ENCODE assay signal across 12 cellular contexts in genomic region chr9:105007143-105007542, GRCh38.
DNase-seq lines count a peak whose midpoint lies in the region; ATAC-seq and TF ChIP-seq lines count a peak whose summit lies in the region.
"Had no signal": no experiment of that assay in that cellular context is flagged by ENCODE, and none has a peak within 500 bp of the region (broad histone marks: within the 10 kb centered on the region; RNA-seq: fewer than 3 reads in every experiment).

No MANE protein-coding gene starts in this region.

- H3K4me3 ChIP-seq in BLaER1 treated with 17β-estradiol and CSF1 and Interleukin-3, amounts not matched to agents 10 nM and 100 nM, result peak overlapping the region in 4 of 10 experiments; percentile 1 to 46 (median 4); a peak in 3 of 20 replicates
- H3K4me3 ChIP-seq in NB4 (ENCODE audit: low read depth, low read length) (peak overlapping the region; percentile 29), colonic mucosa (no peak overlapping the region)
- no peak overlapping the region for H3K4me3 ChIP-seq in naive thymus-derived CD4-positive, alpha-beta T cell (ENCODE audit: low read length)
- H3K4me3 ChIP-seq: GM12878 had no signal

- H3K9me3 Mint-ChIP-seq in naive thymus-derived CD4-positive, alpha-beta T cell, result peaks cover 0 to 2% (median 0%) of the 10 kb centered on the region in 11 donors
- H3K9me3 Mint-ChIP-seq: activated naive CD4-positive, alpha-beta T cell treated with anti-CD3 and anti-CD28 coated beads, Interleukin-2, amount 50 U/mL, for 24 hours had no signal

- TF ChIP-seq CTCF in NB4 (IDR thresholded peaks at IDR 0.05; ENCODE audit: low read depth, low read length) (no peak), colonic mucosa (IDR thresholded peaks at IDR 0.05) (no peak)

- H3K4me3 Mint-ChIP-seq in naive thymus-derived CD4-positive, alpha-beta T cell, result no peak overlapping the region
- H3K4me3 Mint-ChIP-seq: activated naive CD4-positive, alpha-beta T cell treated with anti-CD3 and anti-CD28 coated beads, Interleukin-2, amount 50 U/mL, for 24 hours had no signal

- H3K4me2 ChIP-seq in BLaER1 treated with 17β-estradiol and CSF1 and Interleukin-3, amounts not matched to agents 10 nM and 100 nM, result peak overlapping the region; percentile 21 to 92 (median 79); a peak in 21 of 22 replicates
- H3K4me2 ChIP-seq: KMS-11 had no signal

- H3K4me1 ChIP-seq in BLaER1 treated with 17β-estradiol and CSF1 and Interleukin-3, amounts not matched to agents 10 nM and 100 nM, result peaks cover 0 to 92% (median 57%) of the 10 kb centered on the region in 10 experiments; a peak in 18 of 20 replicates
- peaks cover 4% of the 10 kb centered on the region for H3K4me1 ChIP-seq in colonic mucosa
- H3K4me1 ChIP-seq in naive thymus-derived CD4-positive, alpha-beta T cell (ENCODE audit: control insufficient read depth in 2 of 2, insufficient read depth in 2 of 2, low read length in 2 of 2), result no peaks in the 10 kb centered on the region
- H3K4me1 ChIP-seq: parathyroid adenoma had no signal

- peak; percentile 87 for ATAC-seq in naive thymus-derived CD4-positive, alpha-beta T cell
- ATAC-seq in HG03159 (IDR thresholded peaks at IDR 0.05; ENCODE audit: unreplicated experiment), result no peak
- ATAC-seq: GM12878 had no signal

- H3K27me3 Mint-ChIP-seq in naive thymus-derived CD4-positive, alpha-beta T cell, result peaks cover 0 to 9% (median 0%) of the 10 kb centered on the region in 5 donors
- H3K27me3 Mint-ChIP-seq: activated naive CD4-positive, alpha-beta T cell treated with anti-CD3 and anti-CD28 coated beads, Interleukin-2, amount 50 U/mL, for 24 hours had no signal

- TF ChIP-seq POLR2A in NB4 (IDR thresholded peaks at IDR 0.05; ENCODE audit: extremely low read depth, insufficient read length), result no peak

- H3K36me3 ChIP-seq in BLaER1 treated with 17β-estradiol and CSF1 and Interleukin-3, amounts not matched to agents 10 nM and 100 nM, result no peaks in the 10 kb centered on the region
- H3K36me3 ChIP-seq in colonic mucosa, result no peaks in the 10 kb centered on the region
- no peaks in the 10 kb centered on the region for H3K36me3 ChIP-seq in naive thymus-derived CD4-positive, alpha-beta T cell (ENCODE audit: control insufficient read depth in 2 of 3, insufficient read depth in 3 of 3, low read length in 3 of 3)

- H3K9me3 ChIP-seq in BLaER1 treated with 17β-estradiol and CSF1 and Interleukin-3, amounts not matched to agents 10 nM and 100 nM (replicated peaks in 1 of 11), result no peaks in the 10 kb centered on the region
- H3K9me3 ChIP-seq in colonic mucosa, result no peaks in the 10 kb centered on the region
- H3K9me3 ChIP-seq in naive thymus-derived CD4-positive, alpha-beta T cell (ENCODE audit: control insufficient read depth in 2 of 3, low read length in 3 of 3), result no peaks in the 10 kb centered on the region

- H3K27me3 ChIP-seq in BLaER1 treated with 17β-estradiol and CSF1 and Interleukin-3, amounts not matched to agents 10 nM and 100 nM, result no peaks in the 10 kb centered on the region
- no peaks in the 10 kb centered on the region for H3K27me3 ChIP-seq in colonic mucosa
- no peaks in the 10 kb centered on the region for H3K27me3 ChIP-seq in naive thymus-derived CD4-positive, alpha-beta T cell (ENCODE audit: control insufficient read depth in 2 of 2, insufficient read depth in 2 of 2, low read length in 2 of 2)

- peak overlapping the region; percentile 38 to 93 (median 82); a peak in 20 of 22 replicates for H3K9ac ChIP-seq in BLaER1 treated with 17β-estradiol and CSF1 and Interleukin-3, amounts not matched to agents 10 nM and 100 nM
- no peak overlapping the region for H3K9ac ChIP-seq in colonic mucosa (ENCODE audit: low read depth in 2 of 2, low read length in 2 of 2)
- H3K9ac ChIP-seq: KMS-11, parathyroid adenoma had no signal

- peaks cover 0 to 1% (median 0%) of the 10 kb centered on the region in 5 donors for H3K36me3 Mint-ChIP-seq in naive thymus-derived CD4-positive, alpha-beta T cell
- H3K36me3 Mint-ChIP-seq: activated naive CD4-positive, alpha-beta T cell treated with anti-CD3 and anti-CD28 coated beads, Interleukin-2, amount 50 U/mL, for 24 hours had no signal

- DNase-seq in NB4 (ENCODE audit: low read depth) (peak; percentile 95), colonic mucosa (no peak), NCI-H1694 treated with DMSO at 0.1 percent for 48 hours (lab: John Stamatoyannopoulos, UW) (no peak), NCI-H1694 (lab: John Stamatoyannopoulos, UW) (no peak), NCI-H2227 (lab: John Stamatoyannopoulos, UW; ENCODE audit: unreplicated experiment) (no peak)
- no peak for DNase-seq in naive thymus-derived CD4-positive, alpha-beta T cell

- POLR2A ChIA-PET in naive thymus-derived CD4-positive, alpha-beta T cell (lab: Charles Lee), result no interaction called here

- H4K20me1 ChIP-seq in BLaER1 treated with 17β-estradiol and CSF1 and Interleukin-3, amounts not matched to agents 10 nM and 100 nM, result no peaks in the 10 kb centered on the region

- CTCF ChIA-PET in naive thymus-derived CD4-positive, alpha-beta T cell (lab: Charles Lee), result no interaction called here

- peak overlapping the region; percentile 66 to 99 (median 93) for H3K27ac ChIP-seq in BLaER1 treated with 17β-estradiol and CSF1 and Interleukin-3, amounts not matched to agents 10 nM and 100 nM
- H3K27ac ChIP-seq in colonic mucosa, result peak overlapping the region; percentile 47
- no peak overlapping the region for H3K27ac ChIP-seq in naive thymus-derived CD4-positive, alpha-beta T cell (ENCODE audit: low read depth, low read length)
- H3K27ac ChIP-seq: KMS-11, parathyroid adenoma had no signal

- H3K27ac Mint-ChIP-seq in naive thymus-derived CD4-positive, alpha-beta T cell, result no peak overlapping the region
- H3K27ac Mint-ChIP-seq: activated naive CD4-positive, alpha-beta T cell treated with anti-CD3 and anti-CD28 coated beads, Interleukin-2, amount 50 U/mL, for 24 hours had no signal

- H3K4me1 Mint-ChIP-seq in naive thymus-derived CD4-positive, alpha-beta T cell, result peaks cover 0 to 9% (median 4%) of the 10 kb centered on the region in 7 donors
- H3K4me1 Mint-ChIP-seq: activated naive CD4-positive, alpha-beta T cell treated with anti-CD3 and anti-CD28 coated beads, Interleukin-2, amount 50 U/mL, for 24 hours had no signal

- intact Hi-C loops in colonic mucosa (cut with DNase I), result no loop called here
- intact Hi-C loops in naive thymus-derived CD4-positive, alpha-beta T cell (cut with micrococcal nuclease), result no loop called here

Comparison
In these comparisons a context has a peak if more than half of its experiments do, and no peak if none do; other contexts are left out.
1. H3K9ac ChIP-seq: peak in BLaER1 treated with 17β-estradiol and CSF1 and Interleukin-3, amounts not matched to agents 10 nM and 100 nM (11 of 11); none in colonic mucosa (0 of 2).